Comparison of ENCODE assay signal across 10 cellular contexts in the genomic region with DNA sequence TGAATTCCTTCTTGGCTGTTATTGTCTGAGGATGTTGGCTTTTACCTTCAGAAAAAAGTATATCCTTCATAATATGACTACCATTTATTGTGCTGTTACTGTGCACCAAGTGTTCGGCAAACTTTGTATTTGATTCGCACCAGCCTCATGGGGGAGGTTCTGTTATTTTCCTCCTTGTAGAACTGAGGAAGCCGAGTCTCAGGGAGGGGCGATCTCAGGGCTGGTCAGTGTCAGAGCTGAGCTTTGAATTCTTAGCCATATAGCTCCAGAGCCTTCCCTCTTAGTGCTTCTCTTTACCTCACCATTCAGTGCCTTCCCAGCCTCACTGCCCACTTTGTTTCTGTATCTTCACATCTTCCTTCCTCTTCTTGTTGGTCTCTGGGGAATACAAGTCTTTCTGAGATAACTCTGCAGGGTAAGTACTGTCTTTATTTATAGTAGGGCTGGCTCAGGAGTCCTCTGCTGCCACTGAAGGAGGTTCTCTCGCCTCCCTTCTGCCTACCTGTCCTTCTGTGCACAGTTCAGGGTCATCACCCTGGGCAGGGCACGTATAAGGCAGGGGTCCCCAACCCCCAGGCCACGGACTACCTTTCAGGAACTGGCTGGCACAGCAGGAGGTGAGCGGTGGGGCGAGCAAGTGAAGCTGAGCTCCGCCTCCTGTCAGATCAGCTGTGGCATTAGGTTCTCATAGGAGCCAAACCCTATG. TPM values are rescaled to one million over a fixed set of nuclear protein-coding genes. Genes with fewer than 3 reads are reported as not detected.
DNase-seq lines count a peak whose midpoint lies in the region; ATAC-seq, FAIRE-seq and TF ChIP-seq lines count a peak whose summit lies in the region.
"Had no signal": no experiment of that assay in that cellular context is flagged by ENCODE, and none has a peak within 500 bp of the region (broad histone marks: within the 10 kb centered on the region; RNA-seq: fewer than 3 reads in every experiment).

No MANE protein-coding gene starts in this region.

- peaks cover 20 to 88% (median 60%) of the 10 kb centered on the region in 4 donors for H3K4me1 Mint-ChIP-seq in naive thymus-derived CD8-positive, alpha-beta T cell

- H4K20me1 ChIP-seq in DND-41 (ENCODE audit: insufficient read depth, low read length): no peaks in the 10 kb centered on the region

- DNase-seq in DND-41 (no peak), SK-N-MC (ENCODE audit: low read depth, low spot score) (no peak), psoas muscle (no peak), frontal cortex (ENCODE audit: low spot score in 2 of 2) (no peak), HCEC 1CT (no peak)
- no peak for DNase-seq in naive thymus-derived CD8-positive, alpha-beta T cell
- DNase-seq: NCI-H1048 had no signal

- H3K27me3 ChIP-seq in DND-41 (ENCODE audit: insufficient read depth, low read length, poor library complexity) (no peaks in the 10 kb centered on the region), psoas muscle (ENCODE audit: insufficient read depth in 3 of 3, low read length in 2 of 3) (no peaks in the 10 kb centered on the region)

- H3K79me2 ChIP-seq in DND-41 (ENCODE audit: insufficient read depth, low read length): no peaks in the 10 kb centered on the region

- H3K4me3 Mint-ChIP-seq in naive thymus-derived CD8-positive, alpha-beta T cell: peak overlapping the region in 1 of 10 donors; percentile 0

- WGBS in psoas muscle, 3 donors: 74 to 83% (median 80%) methylated on average over 10 of the region's 10 CpGs

- no peaks in the 10 kb centered on the region for H3K36me3 ChIP-seq in DND-41 (ENCODE audit: insufficient read depth, low read length)
- no peaks in the 10 kb centered on the region for H3K36me3 ChIP-seq in SK-N-MC (ENCODE audit: insufficient read depth, low read length)
- no peaks in the 10 kb centered on the region for H3K36me3 ChIP-seq in psoas muscle (ENCODE audit: insufficient read depth in 1 of 2, low read depth in 1 of 2)

- peak overlapping the region in 5 of 10 donors; percentile 14 to 79 (median 18) for H3K27ac Mint-ChIP-seq in naive thymus-derived CD8-positive, alpha-beta T cell

- no peak for TF ChIP-seq CTCF in DND-41 (IDR thresholded peaks at IDR 0.05; ENCODE audit: borderline replicate concordance, extremely low read depth, low read length, poor library complexity, severe bottlenecking)
- no peak for TF ChIP-seq CTCF in psoas muscle (IDR thresholded peaks at IDR 0.05)

- H3K27me3 Mint-ChIP-seq in naive thymus-derived CD8-positive, alpha-beta T cell: no peaks in the 10 kb centered on the region

- H3K9ac ChIP-seq in DND-41 (ENCODE audit: low read depth, low read length) (no peak overlapping the region), SK-N-MC (ENCODE audit: insufficient read length) (peak overlapping the region; percentile 9)

- ATAC-seq in DND-41 (ENCODE audit: insufficient read depth, low read depth) (peak; percentile 37; the same call in 1 of the 3 replicates), GM19351 (IDR thresholded peaks at IDR 0.05; ENCODE audit: unreplicated experiment) (peak; percentile 64), HG02973 (IDR thresholded peaks at IDR 0.05; ENCODE audit: unreplicated experiment) (peak; percentile 52), psoas muscle (no peak)
- ATAC-seq in naive thymus-derived CD8-positive, alpha-beta T cell: no peak

- H3K27ac ChIP-seq in DND-41 (ENCODE audit: low read length) (no peak overlapping the region), SK-N-MC (no peak overlapping the region), psoas muscle (no peak overlapping the region)
- H3K27ac ChIP-seq: C4-2B had no signal

- H2AFZ ChIP-seq in DND-41 (ENCODE audit: low read depth, low read length): no peak overlapping the region

- no peaks in the 10 kb centered on the region for H3K9me3 Mint-ChIP-seq in naive thymus-derived CD8-positive, alpha-beta T cell

- H3K4me2 ChIP-seq in DND-41 (ENCODE audit: insufficient read depth, low read length): no peak overlapping the region

- H3K36me3 Mint-ChIP-seq in naive thymus-derived CD8-positive, alpha-beta T cell: peaks cover 0 to 2% (median 0%) of the 10 kb centered on the region in 3 donors

- POLR2A ChIA-PET in naive thymus-derived CD8-positive, alpha-beta T cell (lab: Charles Lee): interaction anchor here (1.3 kb wide), 1 partner anchor 49 kb away, joined by 6 read pairs; a partner anchor contains a TSS

- H3K4me1 ChIP-seq in DND-41 (ENCODE audit: insufficient read depth, low read length) (no peaks in the 10 kb centered on the region), psoas muscle (peaks cover 9% of the 10 kb centered on the region)

- intact Hi-C loops in psoas muscle (cut with DNase I): no loop called here

- no peak overlapping the region for H3K4me3 ChIP-seq in DND-41 (ENCODE audit: low read depth in 1 of 2, low read length in 2 of 2)
- no peak overlapping the region for H3K4me3 ChIP-seq in SK-N-MC
- H3K4me3 ChIP-seq in psoas muscle: no peak overlapping the region

- no peaks in the 10 kb centered on the region for H3K9me3 ChIP-seq in DND-41 (ENCODE audit: insufficient read depth, low read length, severe bottlenecking)
- H3K9me3 ChIP-seq in SK-N-MC (ENCODE audit: low read depth, low read length): no peaks in the 10 kb centered on the region
- H3K9me3 ChIP-seq in psoas muscle: no peaks in the 10 kb centered on the region

- FAIRE-seq in frontal cortex (lab: Jason Lieb, UNC): no peak

RNA-seq across cellular contexts. Expression of a gene that starts 48.4 kb away (rescaled TPM):
- total RNA-seq in psoas muscle: 1 to 10 TPM; 5.2 to 9.9 (median 7.8) TPM
- polyA plus RNA-seq in psoas muscle: 1 to 10 TPM; 4.2 to 8.3 (median 6.8) TPM
- 10 to 100 TPM; 46.7 to 51.1 TPM for total RNA-seq in naive thymus-derived CD8-positive, alpha-beta T cell
- 10 to 100 TPM in 1 of 3 donors, 1 to 10 TPM in 2; 6.9 to 15.8 (median 9.1) TPM for polyA plus RNA-seq in naive thymus-derived CD8-positive, alpha-beta T cell
- 5.7 TPM for total RNA-seq in frontal cortex

Comparison
In these comparisons a context has a peak if more than half of its experiments do, and no peak if none do; other contexts are left out.
1. ATAC-seq: peak in DND-41 (single experiment), GM19351 (single experiment) and HG02973 (single experiment); none in psoas muscle (0 of 4) and naive thymus-derived CD8-positive, alpha-beta T cell (0 of 2).